17 cellular contexts compared by ENCODE assay signal in genomic region chr11:31872074-31872440, GRCh38.
"Had no signal": no experiment of that assay in that cellular context is flagged by ENCODE, and none has a peak within 500 bp of the region (broad histone marks: within the 10 kb centered on the region; RNA-seq: fewer than 3 reads in every experiment).

No MANE protein-coding gene starts in this region.

- H3K27ac ChIP-seq: dorsolateral prefrontal cortex, heart left ventricle, left lung, prostate gland, right lobe of liver, spleen, tibial nerve had no signal

- H3K36me3 ChIP-seq: heart left ventricle, left lung, prostate gland, right lobe of liver, spleen, tibial nerve had no signal

- H3K27me3 ChIP-seq: right lobe of liver had no signal

- DNase-seq: activated CD4-positive, alpha-beta T cell treated with anti-CD3 and anti-CD28 coated beads for 1 hour; activated CD4-positive, alpha-beta T cell treated with anti-CD3 and anti-CD28 coated beads, Interleukin-2, amount 50 U/mL, for 48 hours; activated effector memory CD4-positive, alpha-beta T cell treated with anti-CD3 and anti-CD28 coated beads, Interleukin-2, amount 50 U/mL, for 16 hours; activated naive CD8-positive, alpha-beta T cell treated with anti-CD3 and anti-CD28 coated beads for 36 hours; activated T-cell treated with anti-CD3 and anti-CD28 coated beads, Interleukin-2, amount 50 U/mL, for 4 hours; dorsolateral prefrontal cortex; foreskin melanocyte; heart left ventricle; left lung; occipital lobe; right lobe of liver; spleen; stimulated activated CD4-positive, alpha-beta T cell treated with anti-CD3 and anti-CD28 coated beads, Interleukin-1b, Interleukin-23, amount 100 ng/mL, for 48 hours; stimulated activated naive B cell treated with anti-CD40 and anti-IgM and Interleukin-4, amounts not matched to agents 10 μg/mL and 1 μg/mL and 100 μg/mL, for 72 hours had no signal

- ATAC-seq: activated T-cell treated with anti-CD3 and anti-CD28 coated beads, Interleukin-2, amount 50 U/mL, for 4 hours; natural killer cell treated with Interleukin-12 subunit alpha and Interleukin-12 subunit beta and Interleukin-15 and Interleukin-18, amount 100 ng/mL, for 72 hours; stimulated activated naive B cell treated with anti-CD40 and anti-IgM and Interleukin-4, amounts not matched to agents 10 μg/mL and 1 μg/mL and 100 μg/mL, for 72 hours had no signal

- H3K4me3 ChIP-seq: dorsolateral prefrontal cortex, heart left ventricle, left lung, prostate gland, right lobe of liver, spleen, tibial nerve had no signal

- H3K9me3 ChIP-seq: heart left ventricle, left lung, prostate gland, right lobe of liver, spleen had no signal

- H3K4me1 ChIP-seq: left lung, prostate gland, spleen, tibial nerve had no signal
